ENCODE assay signal across 16 cellular contexts in the genomic region with DNA sequence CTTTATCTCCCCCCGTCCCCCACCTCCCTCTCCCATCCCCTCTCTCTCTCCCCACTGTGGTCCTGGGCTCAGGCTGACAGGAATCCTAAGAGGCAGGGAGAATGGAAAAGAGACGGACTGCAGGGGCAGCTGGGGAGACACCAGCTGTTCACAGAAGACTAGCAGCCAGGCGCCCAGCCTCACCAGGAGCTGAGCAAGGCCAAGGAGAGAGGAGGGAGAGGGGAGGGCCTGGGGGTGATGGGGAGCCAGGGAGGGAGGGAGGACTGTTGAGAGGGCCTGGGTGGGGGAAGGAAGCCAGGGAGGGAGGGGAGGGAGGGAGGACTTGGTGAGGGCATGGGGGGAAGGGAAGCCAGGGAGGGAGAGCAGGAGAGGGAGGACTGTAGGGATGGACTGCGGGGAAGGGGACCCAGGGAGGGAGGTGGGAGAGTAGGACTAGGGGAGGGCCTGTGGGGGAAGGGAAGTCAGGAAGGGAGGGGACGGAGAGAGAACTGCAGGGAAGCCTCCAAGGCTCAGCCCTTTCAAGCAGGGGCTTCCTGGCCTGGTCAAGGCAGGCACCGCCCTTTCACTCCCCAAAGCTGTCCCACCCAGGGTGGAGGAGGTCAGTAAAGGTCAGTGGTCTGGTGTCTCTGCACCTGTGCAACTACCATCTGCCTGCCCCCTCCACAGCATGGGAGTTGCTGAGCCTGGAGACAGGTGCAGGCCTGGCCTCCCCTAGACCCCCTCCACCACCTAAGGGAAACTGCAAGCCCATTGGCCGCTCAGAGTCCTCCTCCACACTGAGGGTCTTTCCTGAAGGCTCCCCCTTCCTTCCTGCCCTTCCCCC.
A peak's percentile ranks its signal among the peaks of the same experiment; 100 is the strongest.
DNase-seq lines count a peak whose midpoint lies in the region; ATAC-seq and TF ChIP-seq lines count a peak whose summit lies in the region.
"Had no signal": no experiment of that assay in that cellular context is flagged by ENCODE, and none has a peak within 500 bp of the region (broad histone marks: within the 10 kb centered on the region; RNA-seq: fewer than 3 reads in every experiment).

No MANE protein-coding gene starts in this region.

- no peak for ATAC-seq in HG03135 (IDR thresholded peaks at IDR 0.05; ENCODE audit: unreplicated experiment)
- ATAC-seq: stimulated activated memory B cell treated with anti-CD40 and anti-IgM and Interleukin-4, amounts not matched to agents 10 μg/mL and 1 μg/mL and 100 μg/mL, for 72 hours had no signal

- H3K4me1 Mint-ChIP-seq in HFFc6 (ENCODE audit: low read depth): no peaks in the 10 kb centered on the region
- H3K4me1 Mint-ChIP-seq: activated CD4-positive, alpha-beta memory T cell treated with anti-CD3 and anti-CD28 coated beads, Interleukin-2, amount 10 ng/mL, durations not matched to agents 7 days and 5 days; CD4-positive, alpha-beta memory T cell; stimulated activated memory B cell treated with anti-CD40 and anti-IgM and Interleukin-4, amounts not matched to agents 10 μg/mL and 1 μg/mL and 100 μg/mL, for 72 hours had no signal

- no peak overlapping the region for H3K27ac Mint-ChIP-seq in HFFc6
- H3K27ac Mint-ChIP-seq: activated CD4-positive, alpha-beta memory T cell treated with anti-CD3 and anti-CD28 coated beads, Interleukin-2, amount 10 ng/mL, durations not matched to agents 7 days and 5 days; CD4-positive, alpha-beta memory T cell; IgD-negative memory B cell; stimulated activated memory B cell treated with anti-CD40 and anti-IgM and Interleukin-4, amounts not matched to agents 10 μg/mL and 1 μg/mL and 100 μg/mL, for 72 hours had no signal

- peak overlapping the region; percentile 19 for H3K27ac ChIP-seq in angular gyrus (ENCODE audit: low read depth, low read length)
- H3K27ac ChIP-seq: 22Rv1, GM23248 had no signal

- H3K4me3 Mint-ChIP-seq in HFFc6: no peak overlapping the region
- H3K4me3 Mint-ChIP-seq: activated CD4-positive, alpha-beta memory T cell treated with anti-CD3 and anti-CD28 coated beads, Interleukin-2, amount 10 ng/mL, durations not matched to agents 7 days and 5 days; CD4-positive, alpha-beta memory T cell; IgD-negative memory B cell; stimulated activated memory B cell treated with anti-CD40 and anti-IgM and Interleukin-4, amounts not matched to agents 10 μg/mL and 1 μg/mL and 100 μg/mL, for 72 hours had no signal

- no peaks in the 10 kb centered on the region for H3K36me3 Mint-ChIP-seq in HFFc6 (ENCODE audit: low read depth)
- H3K36me3 Mint-ChIP-seq: CD4-positive, alpha-beta memory T cell; IgD-negative memory B cell; stimulated activated memory B cell treated with anti-CD40 and anti-IgM and Interleukin-4, amounts not matched to agents 10 μg/mL and 1 μg/mL and 100 μg/mL, for 72 hours had no signal

- H3K9me3 Mint-ChIP-seq in HFFc6: peaks cover 25% of the 10 kb centered on the region
- H3K9me3 Mint-ChIP-seq: activated CD4-positive, alpha-beta memory T cell treated with anti-CD3 and anti-CD28 coated beads, Interleukin-2, amount 10 ng/mL, durations not matched to agents 7 days and 5 days; CD4-positive, alpha-beta memory T cell; IgD-negative memory B cell; stimulated activated memory B cell treated with anti-CD40 and anti-IgM and Interleukin-4, amounts not matched to agents 10 μg/mL and 1 μg/mL and 100 μg/mL, for 72 hours had no signal

- peak; percentile 75 for DNase-seq in DMS 273 (lab: John Stamatoyannopoulos, UW; ENCODE audit: unreplicated experiment)
- no peak for DNase-seq in DMS 273 treated with DMSO at 0.1 percent for 48 hours (lab: John Stamatoyannopoulos, UW)
- DNase-seq in NCI-H446 (lab: John Stamatoyannopoulos, UW): peak; percentile 70 to 86
- DNase-seq in retina: peak; percentile 69
- DNase-seq in HFFc6: no peak
- no peak for DNase-seq in amniotic stem cell (lab: John Stamatoyannopoulos, UW)
- DNase-seq: activated CD4-positive, alpha-beta memory T cell treated with anti-CD3 and anti-CD28 coated beads, Interleukin-2, amount 10 ng/mL, durations not matched to agents 7 days and 5 days; CD4-positive, alpha-beta memory T cell; GM23248; NCI-H187 treated with DMSO at 0.1 percent for 48 hours; stimulated activated CD4-positive, alpha-beta T cell treated with anti-CD3 and anti-CD28 coated beads, Interleukin-4, amount 100 ng/mL, for 4 hours had no signal

- no peaks in the 10 kb centered on the region; the same call in none of the 2 replicates for H3K27me3 Mint-ChIP-seq in HFFc6 (ENCODE audit: insufficient read depth)
- H3K27me3 Mint-ChIP-seq: activated CD4-positive, alpha-beta memory T cell treated with anti-CD3 and anti-CD28 coated beads, Interleukin-2, amount 10 ng/mL, durations not matched to agents 7 days and 5 days; CD4-positive, alpha-beta memory T cell; IgD-negative memory B cell; stimulated activated memory B cell treated with anti-CD40 and anti-IgM and Interleukin-4, amounts not matched to agents 10 μg/mL and 1 μg/mL and 100 μg/mL, for 72 hours had no signal

- TF ChIP-seq CTCF in HFFc6 (IDR thresholded peaks at IDR 0.05): no peak

Comparison
In these comparisons a context has a peak if more than half of its experiments do, and no peak if none do; other contexts are left out.
1. DNase-seq: peak in DMS 273 (single experiment), NCI-H446 (2 of 2) and retina (single experiment); none in DMS 273 treated with DMSO at 0.1 percent for 48 hours (single experiment), HFFc6 (single experiment) and amniotic stem cell (single experiment).